Comparison of ENCODE assay signal across 14 cellular contexts in the genomic region with DNA sequence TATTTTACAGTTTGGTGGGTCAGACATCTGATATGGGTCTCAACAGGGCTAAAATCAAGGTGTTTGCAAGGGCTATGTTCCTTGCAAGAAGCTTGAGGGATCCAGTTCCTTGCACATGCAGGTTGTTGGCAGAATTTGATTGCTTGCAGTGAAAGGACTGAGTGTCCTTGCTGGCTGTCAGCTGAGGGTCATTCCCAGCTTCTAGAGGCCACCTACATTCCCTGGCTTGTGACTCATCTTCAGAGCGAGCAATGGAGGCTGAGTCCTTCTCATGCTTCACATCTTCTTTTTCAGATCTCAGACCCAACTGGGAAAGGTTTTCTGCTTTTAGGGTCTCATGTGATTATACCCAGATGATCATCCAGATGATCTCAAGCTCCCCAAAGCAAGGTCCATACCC.
"Had no signal": no experiment of that assay in that cellular context is flagged by ENCODE, and none has a peak within 500 bp of the region (broad histone marks: within the 10 kb centered on the region; RNA-seq: fewer than 3 reads in every experiment).

No MANE protein-coding gene starts in this region.

- H3K4me3 ChIP-seq: psoas muscle, suprapubic skin, upper lobe of right lung had no signal

- H3K9me3 ChIP-seq: psoas muscle, suprapubic skin, upper lobe of right lung had no signal

- H3K4me1 ChIP-seq: psoas muscle had no signal

- H3K27ac ChIP-seq: psoas muscle, suprapubic skin, upper lobe of right lung, WERI-Rb-1 had no signal

- H3K36me3 ChIP-seq: suprapubic skin, upper lobe of right lung had no signal

- ATAC-seq: left lobe of liver, sciatic nerve, T-cell, upper lobe of right lung had no signal

- DNase-seq: activated CD4-positive, alpha-beta T cell treated with anti-CD3 and anti-CD28 coated beads for 4 hours; activated naive CD4-positive, alpha-beta T cell treated with Interleukin-2 at 50 U/mL for 16 hours; caudate nucleus; erythroblast; psoas muscle; stimulated activated CD4-positive, alpha-beta T cell treated with anti-CD3 and anti-CD28 coated beads, Interleukin-12 subunit alpha, Interleukin-12 subunit beta, amount 100 ng/mL, for 4 hours; stimulated activated naive CD4-positive, alpha-beta T cell treated with Interleukin-2 at 50 U/mL for 16 hours; T-cell; T1000; upper lobe of right lung; WERI-Rb-1 had no signal

- H3K27me3 ChIP-seq: suprapubic skin, upper lobe of right lung had no signal
